8 cellular contexts compared by ENCODE assay signal in the genomic region with DNA sequence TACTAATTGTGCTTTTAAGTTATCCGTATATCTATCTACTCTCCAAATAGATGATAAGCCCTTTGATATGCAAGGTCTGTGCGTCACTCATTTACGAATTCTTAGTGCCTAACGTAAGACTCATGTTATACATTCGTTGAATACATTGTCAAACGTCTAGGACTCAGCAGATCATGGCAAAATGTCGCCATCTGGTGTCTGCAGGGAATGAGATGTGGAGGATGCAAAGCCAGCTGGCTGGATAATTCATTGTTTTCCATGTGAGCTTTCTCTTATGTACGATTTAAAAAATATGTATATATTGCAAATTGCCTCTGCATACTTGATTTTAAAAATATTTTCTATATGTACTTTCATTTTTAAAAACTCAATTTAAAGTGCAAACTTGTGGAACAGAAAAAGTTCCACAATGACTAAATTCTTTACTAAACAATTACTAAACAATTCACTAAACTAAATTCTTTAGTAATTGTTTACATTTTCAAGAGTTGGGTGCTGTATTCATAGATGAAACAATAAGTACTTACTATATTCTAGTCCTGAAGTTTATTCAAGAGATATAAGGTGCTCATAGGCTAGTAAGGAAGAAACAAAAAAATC. TPM values are rescaled to one million over a fixed set of nuclear protein-coding genes. Genes with fewer than 3 reads are reported as not detected.
DNase-seq lines count a peak whose midpoint lies in the region; ATAC-seq and TF ChIP-seq lines count a peak whose summit lies in the region.

No MANE protein-coding gene starts in this region.

- H3K36me3 ChIP-seq in neural progenitor cell = no peaks in the 10 kb centered on the region
- H3K36me3 ChIP-seq in vagina = no peaks in the 10 kb centered on the region

- H3K27me3 ChIP-seq in HL-60 (ENCODE audit: insufficient read depth, poor library complexity, severe bottlenecking) (no peaks in the 10 kb centered on the region), neural progenitor cell (no peaks in the 10 kb centered on the region), vagina (no peaks in the 10 kb centered on the region)

- intact Hi-C loops in vagina (cut with DNase I) = no loop called here

- no peak overlapping the region for H3K27ac Mint-ChIP-seq in neural progenitor cell

- no peak for ATAC-seq in HG03280 (IDR thresholded peaks at IDR 0.05; ENCODE audit: unreplicated experiment)

- TF ChIP-seq CTCF in HL-60 (IDR thresholded peaks at IDR 0.05; ENCODE audit: insufficient read depth, low read length) (peak; percentile 47), neural progenitor cell (IDR thresholded peaks at IDR 0.05) (peak; percentile 97), vagina (IDR thresholded peaks at IDR 0.05) (peak in 2 of 3 experiments; percentile 34 to 38)

- DNase-seq in GF-D8 (lab: John Stamatoyannopoulos, UW) (peak; percentile 56), HL-60 (ENCODE audit: low read depth in 1 of 2, low spot score in 1 of 2) (peak; percentile 35 to 57), NOMO-1 treated with dmso at 0.1 percent for 144 hours (lab: John Stamatoyannopoulos, UW; ENCODE audit: unreplicated experiment) (peak; percentile 38), activated T-cell treated with anti-CD3 and anti-CD28 coated beads for 4 hours (peak; percentile 45), fibroblast of gingiva (ENCODE audit: low read depth) (peak; percentile 46), neural progenitor cell (ENCODE audit: low spot score) (peak; percentile 79), vagina (ENCODE audit: extremely low spot score in 2 of 2) (no peak)

- no peak overlapping the region for H3K4me3 ChIP-seq in HL-60 (replicated peaks; ENCODE audit: insufficient read depth, low read length)
- no peak overlapping the region for H3K4me3 ChIP-seq in neural progenitor cell
- H3K4me3 ChIP-seq in vagina = no peak overlapping the region

- TF ChIP-seq POLR2A in vagina (IDR thresholded peaks at IDR 0.05) = no peak

- H3K4me1 ChIP-seq in neural progenitor cell (no peaks in the 10 kb centered on the region), vagina (no peaks in the 10 kb centered on the region)

- H3K9me3 ChIP-seq in neural progenitor cell (ENCODE audit: low read depth) (no peaks in the 10 kb centered on the region), vagina (no peaks in the 10 kb centered on the region)

- H3K9ac ChIP-seq in neural progenitor cell = no peak overlapping the region

- no peaks in the 10 kb centered on the region for H3K4me1 Mint-ChIP-seq in neural progenitor cell

- no peak overlapping the region for H2AFZ ChIP-seq in neural progenitor cell (replicated peaks)

- H3K27ac ChIP-seq in HL-60 (replicated peaks) = no peak overlapping the region
- H3K27ac ChIP-seq in neural progenitor cell = no peak overlapping the region
- H3K27ac ChIP-seq in vagina = no peak overlapping the region

- H3K9me3 Mint-ChIP-seq in neural progenitor cell = no peaks in the 10 kb centered on the region

- no peaks in the 10 kb centered on the region for H4K20me1 ChIP-seq in neural progenitor cell (ENCODE audit: low read depth)

- H3K79me2 ChIP-seq in neural progenitor cell (ENCODE audit: low read depth) = no peaks in the 10 kb centered on the region

- H3K36me3 Mint-ChIP-seq in neural progenitor cell = no peaks in the 10 kb centered on the region

- no peak overlapping the region for H3K4me3 Mint-ChIP-seq in neural progenitor cell

- no peak overlapping the region for H3K4me2 ChIP-seq in neural progenitor cell

- H3F3A ChIP-seq in neural progenitor cell (ENCODE audit: low read depth) = no peaks in the 10 kb centered on the region

- peaks cover 3% of the 10 kb centered on the region for H3K27me3 Mint-ChIP-seq in neural progenitor cell (ENCODE audit: insufficient read depth, low read depth)

RNA-seq across cellular contexts. Expression of a gene that starts 33.8 kb away (rescaled TPM):
- total RNA-seq in neural progenitor cell (ENCODE audit: low replicate concordance) = 15.5 and 16.4 TPM in 2 replicates
- total RNA-seq in vagina = 9.1 TPM

RNA-seq across cellular contexts. Expression of a gene that starts 46.6 kb away (rescaled TPM):
- not detected in 2 replicates for total RNA-seq in neural progenitor cell (ENCODE audit: low replicate concordance)
- total RNA-seq in vagina = not detected

RNA-seq across cellular contexts. Expression of a gene that starts 53.3 kb away (rescaled TPM):
- 0.12 TPM in 1 of 2 replicates, not detected in the other for total RNA-seq in neural progenitor cell (ENCODE audit: low replicate concordance)
- total RNA-seq in vagina = 3.2 TPM

Comparison
In these comparisons a context has a peak if more than half of its experiments do, and no peak if none do; other contexts are left out.
1. DNase-seq: peak in GF-D8 (single experiment), HL-60 (2 of 2), NOMO-1 treated with dmso at 0.1 percent for 144 hours (single experiment), activated T-cell treated with anti-CD3 and anti-CD28 coated beads for 4 hours (single experiment), fibroblast of gingiva (single experiment) and neural progenitor cell (single experiment); none in vagina (0 of 2).
2. CTCF ChIP-seq: peak in every context shown above with its lines; median percentile 97 in neural progenitor cell; 47 in HL-60; 36 in vagina.